2 cellular contexts compared by ENCODE assay signal in genomic region chr17:2566056-2566455, GRCh38.
TF ChIP-seq lines count a peak whose summit lies in the region.

No MANE protein-coding gene starts in this region.

TF ChIP-seq in A549, 52 proteins besides CTCF, POLR2A, EP300 and RAD21:
- TF ChIP-seq REST (IDR thresholded peaks at IDR 0.05), result no peak
- TF ChIP-seq, protein P1, sequence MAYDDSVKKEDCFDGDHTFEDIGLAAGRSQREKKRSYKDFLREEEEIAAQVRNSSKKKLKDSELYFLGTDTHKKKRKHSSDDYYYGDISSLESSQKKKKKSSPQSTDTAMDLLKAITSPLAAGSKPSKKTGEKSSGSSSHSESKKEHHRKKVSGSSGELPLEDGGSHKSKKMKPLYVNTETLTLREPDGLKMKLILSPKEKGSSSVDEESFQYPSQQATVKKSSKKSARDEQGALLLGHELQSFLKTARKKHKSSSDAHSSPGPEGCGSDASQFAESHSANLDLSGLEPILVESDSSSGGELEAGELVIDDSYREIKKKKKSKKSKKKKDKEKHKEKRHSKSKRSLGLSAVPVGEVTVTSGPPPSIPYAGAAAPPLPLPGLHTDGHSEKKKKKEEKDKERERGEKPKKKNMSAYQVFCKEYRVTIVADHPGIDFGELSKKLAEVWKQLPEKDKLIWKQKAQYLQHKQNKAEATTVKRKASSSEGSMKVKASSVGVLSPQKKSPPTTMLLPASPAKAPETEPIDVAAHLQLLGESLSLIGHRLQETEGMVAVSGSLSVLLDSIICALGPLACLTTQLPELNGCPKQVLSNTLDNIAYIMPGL (CRISPR knock-in tag; IDR thresholded peaks at IDR 0.05; ENCODE audit: borderline replicate concordance), result no peak
- TF ChIP-seq ZSCAN20 (CRISPR knock-in tag; IDR thresholded peaks at IDR 0.05), result no peak
TF ChIP-seq in A549: peak in this region for 0.

TF ChIP-seq in GM12878, 131 proteins besides CTCF, POLR2A, EP300 and RAD21:
- TF ChIP-seq TCF3 (IDR thresholded peaks at IDR 0.05; ENCODE audit: borderline replicate concordance, insufficient read depth, low read depth, low read length) (no peak), TBL1XR1 (IDR thresholded peaks at IDR 0.05; ENCODE audit: low read depth, low read length) (no peak), RAD51 (IDR thresholded peaks at IDR 0.05) (peak; percentile 64; the same call in 1 of the 2 replicates)
